13 cellular contexts compared by ENCODE assay signal in genomic region chr19:58563823-58564222, GRCh38. TPM values are rescaled to one million over a fixed set of nuclear protein-coding genes. Genes with fewer than 3 reads are reported as not detected.
DNase-seq lines count a peak whose midpoint lies in the region; ATAC-seq and TF ChIP-seq lines count a peak whose summit lies in the region.
"Had no signal": no experiment of that assay in that cellular context is flagged by ENCODE, and none has a peak within 500 bp of the region (broad histone marks: within the 10 kb centered on the region; RNA-seq: fewer than 3 reads in every experiment).

No MANE protein-coding gene starts in this region.

- H3K27ac Mint-ChIP-seq in stimulated activated naive CD8-positive, alpha-beta T cell treated with anti-CD3 and anti-CD28 coated beads, Interleukin-15, Interleukin-2, amounts not matched to agents 100 ng/mL and 50 ng/mL, for 24 hours: peak overlapping the region; percentile 30
- H3K27ac Mint-ChIP-seq in activated T-cell treated with anti-CD3 and anti-CD28 coated beads, Interleukin-2, amount 50 U/mL, for 72 hours: no peak overlapping the region

- no peak for DNase-seq in stimulated activated naive CD8-positive, alpha-beta T cell treated with anti-CD3 and anti-CD28 coated beads, Interleukin-15, Interleukin-2, amounts not matched to agents 100 U/mL and 50 U/mL, for 24 hours
- DNase-seq in activated T-cell treated with anti-CD3 and anti-CD28 coated beads, Interleukin-2, amount 50 U/mL, for 72 hours: no peak
- peak in 2 of 3 donors; percentile 26 to 34 for DNase-seq in mucosa of descending colon
- DNase-seq in inferior parietal cortex (ENCODE audit: extremely low spot score): no peak
- no peak for DNase-seq in foreskin keratinocyte
- DNase-seq in AML-193 (lab: John Stamatoyannopoulos, UW): no peak
- DNase-seq: anterior cingulate cortex; NCI-H1048; NCI-H345; PC-3; stimulated activated naive CD4-positive, alpha-beta T cell treated with Interleukin-2 at 50 U/mL for 16 hours had no signal

- peaks cover 1% of the 10 kb centered on the region for H3K36me3 ChIP-seq in mucosa of descending colon (ENCODE audit: low read depth)

- H3K4me3 ChIP-seq in mucosa of descending colon: no peak overlapping the region

- no peaks in the 10 kb centered on the region for H3K9me3 ChIP-seq in mucosa of descending colon

- no peaks in the 10 kb centered on the region for H3K27me3 Mint-ChIP-seq in stimulated activated naive CD8-positive, alpha-beta T cell treated with anti-CD3 and anti-CD28 coated beads, Interleukin-15, Interleukin-2, amounts not matched to agents 100 ng/mL and 50 ng/mL, for 24 hours
- peaks cover 5% of the 10 kb centered on the region for H3K27me3 Mint-ChIP-seq in activated T-cell treated with anti-CD3 and anti-CD28 coated beads, Interleukin-2, amount 50 U/mL, for 72 hours (ENCODE audit: low read depth)

- intact Hi-C loops in mucosa of descending colon (cut with DNase I, micrococcal nuclease): no loop called here

- TF ChIP-seq CTCF in mucosa of descending colon (IDR thresholded peaks at IDR 0.05): no peak
- no peak for TF ChIP-seq CTCF in foreskin keratinocyte (conservative IDR thresholded peaks at IDR 0.05)

- H3K9me3 Mint-ChIP-seq in stimulated activated naive CD8-positive, alpha-beta T cell treated with anti-CD3 and anti-CD28 coated beads, Interleukin-15, Interleukin-2, amounts not matched to agents 100 ng/mL and 50 ng/mL, for 24 hours: no peaks in the 10 kb centered on the region
- H3K9me3 Mint-ChIP-seq in activated T-cell treated with anti-CD3 and anti-CD28 coated beads, Interleukin-2, amount 50 U/mL, for 72 hours: no peaks in the 10 kb centered on the region

- ATAC-seq in stimulated activated naive CD8-positive, alpha-beta T cell treated with anti-CD3 and anti-CD28 coated beads, Interleukin-15, Interleukin-2, amounts not matched to agents 100 U/mL and 50 U/mL, for 24 hours: no peak
- no peak for ATAC-seq in activated T-cell treated with anti-CD3 and anti-CD28 coated beads, Interleukin-2, amount 50 U/mL, for 72 hours (replicated peaks in 1 of 2)
- ATAC-seq in mucosa of descending colon (no peak), HG03342 (IDR thresholded peaks at IDR 0.05; ENCODE audit: unreplicated experiment) (no peak), foreskin keratinocyte (no peak)

- peaks cover 24% of the 10 kb centered on the region for H3K36me3 Mint-ChIP-seq in stimulated activated naive CD8-positive, alpha-beta T cell treated with anti-CD3 and anti-CD28 coated beads, Interleukin-15, Interleukin-2, amounts not matched to agents 100 ng/mL and 50 ng/mL, for 24 hours (ENCODE audit: low read depth)
- H3K36me3 Mint-ChIP-seq in activated T-cell treated with anti-CD3 and anti-CD28 coated beads, Interleukin-2, amount 50 U/mL, for 72 hours (ENCODE audit: insufficient read depth in 2 of 2): peaks cover 1 to 5% of the 10 kb centered on the region in 2 donors

- peaks cover 8% of the 10 kb centered on the region for H3K27me3 ChIP-seq in foreskin keratinocyte

- H3K4me1 ChIP-seq in mucosa of descending colon (ENCODE audit: low read depth) (peaks cover 31% of the 10 kb centered on the region), foreskin keratinocyte (no peaks in the 10 kb centered on the region)

- no peak overlapping the region for H3K27ac ChIP-seq in foreskin keratinocyte

- peaks cover 43% of the 10 kb centered on the region for H3K4me1 Mint-ChIP-seq in stimulated activated naive CD8-positive, alpha-beta T cell treated with anti-CD3 and anti-CD28 coated beads, Interleukin-15, Interleukin-2, amounts not matched to agents 100 ng/mL and 50 ng/mL, for 24 hours (ENCODE audit: low read depth)
- peaks cover 48% of the 10 kb centered on the region for H3K4me1 Mint-ChIP-seq in activated T-cell treated with anti-CD3 and anti-CD28 coated beads, Interleukin-2, amount 50 U/mL, for 72 hours (ENCODE audit: low read depth)

- H3K4me3 Mint-ChIP-seq in stimulated activated naive CD8-positive, alpha-beta T cell treated with anti-CD3 and anti-CD28 coated beads, Interleukin-15, Interleukin-2, amounts not matched to agents 100 ng/mL and 50 ng/mL, for 24 hours: peak overlapping the region; percentile 81
- peak overlapping the region; percentile 89 to 90 for H3K4me3 Mint-ChIP-seq in activated T-cell treated with anti-CD3 and anti-CD28 coated beads, Interleukin-2, amount 50 U/mL, for 72 hours

RNA-seq across cellular contexts. Expression of gene UBE2M, which starts 5.4 kb away (rescaled TPM):
- 100 to 1,000 TPM; 116 to 122 TPM for total RNA-seq in activated T-cell treated with anti-CD3 and anti-CD28 coated beads, Interleukin-2, amount 50 U/mL, for 72 hours
- total RNA-seq in mucosa of descending colon (100 to 1,000 TPM in 1 of 3 donors, 10 to 100 TPM in 2; 49.4 to 101 (median 66.7) TPM), foreskin keratinocyte (70.7 and 79.8 TPM in 2 replicates)
- polyA plus RNA-seq in foreskin keratinocyte: 120 and 134 TPM in 2 replicates

RNA-seq across cellular contexts. Expression of gene CHMP2A, which starts 8.9 kb away (rescaled TPM):
- total RNA-seq in activated T-cell treated with anti-CD3 and anti-CD28 coated beads, Interleukin-2, amount 50 U/mL, for 72 hours: 10 to 100 TPM; 80.3 to 91.8 TPM
- total RNA-seq in mucosa of descending colon (100 to 1,000 TPM; 125 to 231 (median 195) TPM), foreskin keratinocyte (99.9 and 110 TPM in 2 replicates)
- 172 and 179 TPM in 2 replicates for polyA plus RNA-seq in foreskin keratinocyte

RNA-seq across cellular contexts. Expression of gene MZF1, which starts 9.3 kb away (rescaled TPM):
- 10 to 100 TPM; 15.0 to 18.6 TPM for total RNA-seq in activated T-cell treated with anti-CD3 and anti-CD28 coated beads, Interleukin-2, amount 50 U/mL, for 72 hours
- total RNA-seq in mucosa of descending colon (10 to 100 TPM; 30.4 to 43.3 (median 36.1) TPM), foreskin keratinocyte (5.8 and 7.7 TPM in 2 replicates)
- polyA plus RNA-seq in foreskin keratinocyte: 4.3 and 5.2 TPM in 2 replicates

RNA-seq across cellular contexts. Expression of gene TRIM28, which starts 20.0 kb away (rescaled TPM):
- 100 to 1,000 TPM; 351 to 473 TPM for total RNA-seq in activated T-cell treated with anti-CD3 and anti-CD28 coated beads, Interleukin-2, amount 50 U/mL, for 72 hours
- 100 to 1,000 TPM; 180 to 308 (median 202) TPM for total RNA-seq in mucosa of descending colon
- total RNA-seq in foreskin keratinocyte: 563 and 590 TPM in 2 replicates
- 522 and 587 TPM in 2 replicates for polyA plus RNA-seq in foreskin keratinocyte

RNA-seq across cellular contexts. Expression of gene ZBTB45, which starts 44.2 kb away (rescaled TPM):
- total RNA-seq in activated T-cell treated with anti-CD3 and anti-CD28 coated beads, Interleukin-2, amount 50 U/mL, for 72 hours: 10 to 100 TPM; 10.8 to 12.1 TPM
- 10 to 100 TPM; 12.1 to 16.7 (median 13.4) TPM for total RNA-seq in mucosa of descending colon
- total RNA-seq in foreskin keratinocyte: 10.0 and 11.0 TPM in 2 replicates
- polyA plus RNA-seq in foreskin keratinocyte: 14.7 and 16.5 TPM in 2 replicates

Comparison
In these comparisons a context has a peak if more than half of its experiments do, and no peak if none do; other contexts are left out.
1. DNase-seq: peak in mucosa of descending colon (2 of 3); none in stimulated activated naive CD8-positive, alpha-beta T cell treated with anti-CD3 and anti-CD28 coated beads, Interleukin-15, Interleukin-2, amounts not matched to agents 100 U/mL and 50 U/mL, for 24 hours (single experiment), activated T-cell treated with anti-CD3 and anti-CD28 coated beads, Interleukin-2, amount 50 U/mL, for 72 hours (0 of 2), inferior parietal cortex (single experiment), foreskin keratinocyte (0 of 2) and AML-193 (0 of 2).